Comparison of ENCODE assay signal across 8 cellular contexts in the genomic region with DNA sequence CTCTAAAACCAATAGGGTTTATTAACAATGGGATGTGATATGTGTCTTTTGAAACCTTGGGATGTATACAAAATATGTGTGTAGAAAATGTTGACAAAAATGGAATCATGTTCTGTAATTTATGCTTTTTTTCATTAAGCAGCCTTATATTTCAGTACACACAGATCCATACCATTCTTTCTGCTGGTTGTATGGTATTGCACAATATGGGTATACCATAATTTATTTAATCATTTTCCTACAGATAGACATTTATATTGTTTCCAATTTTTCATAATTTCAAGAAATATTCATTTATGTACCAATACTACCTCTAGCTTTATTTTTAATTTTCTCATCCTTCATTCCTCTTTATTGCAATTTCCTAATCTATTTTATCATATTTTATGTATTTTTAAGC.
"Had no signal": no experiment of that assay in that cellular context is flagged by ENCODE, and none has a peak within 500 bp of the region (broad histone marks: within the 10 kb centered on the region; RNA-seq: fewer than 3 reads in every experiment).

No MANE protein-coding gene starts in this region.

- FAIRE-seq: G401.6, GM12878, GM12891, GM12892, GM18507, GM19239 had no signal

- ATAC-seq: GM12878 had no signal

- DNase-seq: GDM1, GF-D8 had no signal

- H3K4me3 ChIP-seq: GM12878 had no signal
